In the genomic region with DNA sequence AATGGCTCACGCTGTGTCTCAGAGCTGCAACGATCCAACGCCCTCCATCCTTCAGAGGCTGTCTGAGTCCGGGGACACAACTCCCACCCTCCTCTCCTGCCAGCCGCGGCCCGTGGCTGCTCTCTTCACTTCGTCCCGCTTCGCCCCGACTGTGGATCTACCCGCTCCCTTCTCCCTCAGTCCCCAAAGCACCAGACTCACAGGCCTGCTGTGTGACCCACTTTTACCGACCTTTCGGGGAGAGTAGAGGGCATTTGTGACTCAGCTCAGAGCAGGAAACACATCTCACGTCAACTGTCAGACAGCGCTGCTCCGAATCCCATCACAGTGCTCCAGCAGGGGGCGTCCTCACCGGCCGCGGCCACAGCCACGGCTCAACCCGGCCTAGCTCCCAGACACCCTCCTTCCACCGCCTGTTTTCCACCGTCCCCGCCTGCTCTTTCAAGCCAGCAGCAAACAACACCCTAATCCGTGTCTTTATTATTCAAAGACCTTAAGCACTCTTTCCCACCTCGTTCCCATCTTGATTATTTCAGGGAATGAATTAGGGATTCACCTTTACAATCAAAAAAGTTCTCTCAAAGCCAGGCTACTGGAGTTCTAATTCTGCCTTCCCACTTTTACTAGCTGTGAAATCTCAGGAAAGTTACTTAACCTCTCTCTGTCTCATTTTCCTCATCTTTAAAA, we compare ENCODE assay signal across 8 cellular contexts. TPM values are rescaled to one million over a fixed set of nuclear protein-coding genes. Genes with fewer than 3 reads are reported as not detected.
DNase-seq lines count a peak whose midpoint lies in the region; ATAC-seq and TF ChIP-seq lines count a peak whose summit lies in the region.

No MANE protein-coding gene starts in this region.

- DNase-seq in GM04504 (ENCODE audit: low read depth) (peak; percentile 44), NOMO-1 treated with DMSO at 0.1 percent for 48 hours (lab: John Stamatoyannopoulos, UW; ENCODE audit: unreplicated experiment) (peak; percentile 84), endothelial cell (ENCODE audit: low spot score) (peak; percentile 88), middle frontal gyrus (ENCODE audit: extremely low spot score, low spot score) (peak; percentile 53), OCI-M2 (lab: John Stamatoyannopoulos, UW; ENCODE audit: unreplicated experiment) (no peak)
- peak; percentile 65 for DNase-seq in activated CD8-positive, alpha-beta memory T cell treated with anti-CD3 and anti-CD28 coated beads, Interleukin-2, amount 50 U/mL, for 24 hours (ENCODE audit: extremely low read depth)
- DNase-seq in stimulated activated CD8-positive, alpha-beta memory T cell treated with anti-CD3 and anti-CD28 coated beads, Interleukin-15, amount 100 ng/mL, for 24 hours (ENCODE audit: low read depth): peak; percentile 68

- H3K9me3 Mint-ChIP-seq in endothelial cell (ENCODE audit: unreplicated experiment): no peaks in the 10 kb centered on the region

- peak; percentile 86 for TF ChIP-seq CTCF in endothelial cell (IDR thresholded peaks at IDR 0.05; ENCODE audit: unreplicated experiment)

- H3K27ac Mint-ChIP-seq in endothelial cell (ENCODE audit: unreplicated experiment): peak overlapping the region; percentile 62

- H3K27me3 Mint-ChIP-seq in endothelial cell (ENCODE audit: unreplicated experiment): peaks cover under 1% of the 10 kb centered on the region

- H3K4me1 Mint-ChIP-seq in endothelial cell (ENCODE audit: unreplicated experiment): peaks cover 14% of the 10 kb centered on the region

- no peaks in the 10 kb centered on the region for H3K36me3 Mint-ChIP-seq in endothelial cell (ENCODE audit: low read depth, unreplicated experiment)

- H3K4me3 Mint-ChIP-seq in endothelial cell (ENCODE audit: unreplicated experiment): peak overlapping the region; percentile 73

- ATAC-seq in HG02870 (IDR thresholded peaks at IDR 0.05; ENCODE audit: unreplicated experiment): peak; percentile 90

RNA-seq across cellular contexts. Expression of a gene that starts 5.0 kb away (rescaled TPM):
- total RNA-seq in endothelial cell (ENCODE audit: unreplicated experiment): 0.05 TPM

RNA-seq across cellular contexts. Expression of a gene that starts 16.1 kb away (rescaled TPM):
- 0.26 TPM for total RNA-seq in endothelial cell (ENCODE audit: unreplicated experiment)

RNA-seq across cellular contexts. Expression of a gene that starts 27.2 kb away (rescaled TPM):
- total RNA-seq in endothelial cell (ENCODE audit: unreplicated experiment): not detected

RNA-seq across cellular contexts. Expression of a gene that starts 41.8 kb away (rescaled TPM):
- not detected for total RNA-seq in endothelial cell (ENCODE audit: unreplicated experiment)
